In the genomic region with DNA sequence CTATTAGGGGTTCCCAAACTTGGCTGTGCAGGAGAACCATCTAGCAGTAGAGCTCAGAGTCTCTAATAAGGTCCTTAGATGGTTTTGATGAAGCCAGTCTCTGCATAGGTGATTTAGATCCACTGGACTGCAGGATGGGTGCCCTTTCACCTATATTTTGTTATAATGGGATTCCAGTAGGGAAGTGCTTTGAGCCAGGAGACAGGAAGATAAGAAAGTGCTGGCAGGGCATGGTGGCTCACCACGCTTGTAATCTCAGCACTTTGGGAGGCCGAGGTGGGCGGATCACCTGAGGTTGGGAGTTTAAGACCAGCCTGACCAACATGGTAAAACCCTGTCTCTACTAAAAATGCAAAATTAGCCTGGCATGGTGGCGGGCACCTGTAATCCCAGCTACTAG, we compare ENCODE assay signal across 14 cellular contexts. TPM values are rescaled to one million over a fixed set of nuclear protein-coding genes. Genes with fewer than 3 reads are reported as not detected.
A peak's percentile ranks its signal among the peaks of the same experiment; 100 is the strongest.
DNase-seq lines count a peak whose midpoint lies in the region; ATAC-seq, FAIRE-seq and TF ChIP-seq lines count a peak whose summit lies in the region.
"Not testable (repeated sequence)": the region's sequence is repeated elsewhere in the genome, so short reads cannot be mapped to it uniquely, and the experiment has no call there.
"Had no signal": no experiment of that assay in that cellular context is flagged by ENCODE, and none has a peak within 500 bp of the region (broad histone marks: within the 10 kb centered on the region; RNA-seq: fewer than 3 reads in every experiment).

No MANE protein-coding gene starts in this region.

- TF ChIP-seq RAD21 in H1 (IDR thresholded peaks at IDR 0.05 in 1 of 2, conservative IDR thresholded peaks at IDR 0.05 in 1 of 2; ENCODE audit: low read depth in 2 of 2, low read length in 2 of 2), result not testable (repeated sequence)

- peaks cover 31 to 76% (median 45%) of the 10 kb centered on the region in 10 experiments for H3K4me1 ChIP-seq in BLaER1 treated with 17β-estradiol and CSF1 and Interleukin-3, amounts not matched to agents 10 nM and 100 nM
- H3K4me1 ChIP-seq in H1 (replicated peaks in 1 of 4; ENCODE audit: control insufficient read depth in 3 of 4, insufficient read depth in 4 of 4, low read length in 3 of 4), result not testable (repeated sequence)
- H3K4me1 ChIP-seq in parathyroid adenoma, result peaks cover 23% of the 10 kb centered on the region

- not testable (repeated sequence) for DNase-seq in H1 (ENCODE audit: low read depth in 1 of 2, low spot score in 2 of 2); Right ventricle myocardium superior; left ventricle myocardium superior

- H3K79me1 ChIP-seq in H1 (ENCODE audit: low read depth, low read length), result not testable (repeated sequence)

- H4K5ac ChIP-seq in H1 (ENCODE audit: insufficient read length, low read depth, low read length), result not testable (repeated sequence)

- not testable (repeated sequence) for H2BK5ac ChIP-seq in H1 (ENCODE audit: low read depth, low read length)

- ATAC-seq in Right ventricle myocardium superior (ENCODE audit: poor library complexity) (peak; percentile 85), left ventricle myocardium superior (peak; percentile 85)

- H3K18ac ChIP-seq in H1 (ENCODE audit: extremely low read depth, low read length), result not testable (repeated sequence)

- not testable (repeated sequence) for TF ChIP-seq EP300 in H1 (IDR thresholded peaks at IDR 0.05; ENCODE audit: borderline replicate concordance in 1 of 2, low read depth in 2 of 2, low read length in 2 of 2)

- peak overlapping the region; percentile 71 to 86 (median 81); a peak in 21 of 22 replicates for H3K4me2 ChIP-seq in BLaER1 treated with 17β-estradiol and CSF1 and Interleukin-3, amounts not matched to agents 10 nM and 100 nM
- H3K4me2 ChIP-seq in H1 (ENCODE audit: insufficient read depth in 1 of 2, low read depth in 2 of 2, low read length in 2 of 2); parathyroid adenoma (ENCODE audit: low read length): not testable (repeated sequence)

- H3K4ac ChIP-seq in H1 (replicated peaks; ENCODE audit: insufficient read length, low read depth, low read length), result not testable (repeated sequence)

- H4K91ac ChIP-seq in H1 (replicated peaks; ENCODE audit: insufficient read length, low read length), result not testable (repeated sequence)

- intact Hi-C loops in Right ventricle myocardium superior (cut with DNase I); left ventricle myocardium superior (cut with micrococcal nuclease): not testable (repeated sequence)

- 0 out of 2 replicates have a peak overlapping the region, but pooled peaks have one; percentile 6 for H2BK20ac ChIP-seq in H1 (ENCODE audit: low read length)

- H3K9me3 ChIP-seq in BLaER1 treated with 17β-estradiol and CSF1 and Interleukin-3, amounts not matched to agents 10 nM and 100 nM (replicated peaks in 1 of 11), result peaks cover 0 to 30% (median 19%) of the 10 kb centered on the region in 11 experiments; a peak in 14 of 22 replicates
- H3K9me3 ChIP-seq in H1 (ENCODE audit: insufficient read depth in 2 of 2, low read depth in 1 of 2, low read length in 1 of 2); parathyroid adenoma (ENCODE audit: control insufficient read depth, low read length): not testable (repeated sequence)

- peak overlapping the region in 1 of 10 experiments; percentile 47; a peak in 1 of 20 replicates for H3K4me3 ChIP-seq in BLaER1 treated with 17β-estradiol and CSF1 and Interleukin-3, amounts not matched to agents 10 nM and 100 nM
- not testable (repeated sequence) for H3K4me3 ChIP-seq in H1 (ENCODE audit: extremely low read depth in 1 of 4, insufficient read depth in 2 of 4, low read depth in 3 of 4, low read length in 4 of 4); parathyroid adenoma (ENCODE audit: low read depth, low read length)

- not testable (repeated sequence) for TF ChIP-seq CTCF in H1 (IDR thresholded peaks at IDR 0.05; ENCODE audit: control extremely low read depth in 1 of 3, insufficient read depth in 1 of 3, low read depth in 1 of 3, low read length in 3 of 3); parathyroid adenoma (IDR thresholded peaks at IDR 0.05)

- H3K23me2 ChIP-seq in H1 (ENCODE audit: low read depth, low read length), result not testable (repeated sequence)

- not testable (repeated sequence) for H3K27ac ChIP-seq in BLaER1 treated with 17β-estradiol and CSF1 and Interleukin-3, amounts not matched to agents 10 nM and 100 nM; H1 (ENCODE audit: low read depth, low read length)
- peak overlapping the region; percentile 54 for H3K27ac ChIP-seq in parathyroid adenoma

- not testable (repeated sequence) for H2BK12ac ChIP-seq in H1 (ENCODE audit: low read depth, low read length)

- CTCF ChIA-PET in H1 (lab: Charles Lee; ENCODE audit: partially characterized antibody), result interaction anchor here (0.8 to 1.1 kb wide), 3 partner anchors 8 to 109 kb away, joined by 3 to 5 read pairs (median 3); no protein-coding TSS in a partner anchor

- H4K8ac ChIP-seq in H1 (ENCODE audit: extremely low read depth, insufficient read depth, low read length), result not testable (repeated sequence)

- H2BK120ac ChIP-seq in H1 (replicated peaks; ENCODE audit: low read depth, low read length), result not testable (repeated sequence)

- TF ChIP-seq POLR2A in H1 (IDR thresholded peaks at IDR 0.05; ENCODE audit: control extremely low read depth in 1 of 2, low read depth in 2 of 2, low read length in 2 of 2), result not testable (repeated sequence)

- H3K56ac ChIP-seq in H1 (replicated peaks; ENCODE audit: insufficient read length, low read depth, low read length), result not testable (repeated sequence)

- WGBS in H1 (ENCODE audit: extremely low coverage in 1 of 2, insufficient coverage in 1 of 2, insufficient read length in 1 of 2, insufficient replicate concordance in 2 of 2, low coverage in 1 of 2, low lambda C conversion rate in 2 of 2, missing lambda C conversion rate in 1 of 2), 2 experiments, result 100% methylated on average over 4 of the region's 4 CpGs; no CpG with 5 or more reads in 1 of the 2 experiments

- H3K79me2 ChIP-seq in H1 (ENCODE audit: control insufficient read depth in 1 of 2, insufficient read depth in 2 of 2, low read length in 2 of 2); parathyroid adenoma: not testable (repeated sequence)

- FAIRE-seq in H1 (lab: Jason Lieb, UNC), result not testable (repeated sequence)

- H3K9ac ChIP-seq in BLaER1 treated with 17β-estradiol and CSF1 and Interleukin-3, amounts not matched to agents 10 nM and 100 nM; H1 (replicated peaks in 1 of 4; ENCODE audit: extremely low read depth in 1 of 4, low read depth in 3 of 4, low read length in 3 of 4); parathyroid adenoma: not testable (repeated sequence)

- H4K20me1 ChIP-seq in BLaER1 treated with 17β-estradiol and CSF1 and Interleukin-3, amounts not matched to agents 10 nM and 100 nM; H1 (replicated peaks in 1 of 2; ENCODE audit: control insufficient read depth in 1 of 2, insufficient read depth in 2 of 2, low read length in 2 of 2): not testable (repeated sequence)

- POLR2A ChIA-PET in H1 (lab: Charles Lee; ENCODE audit: partially characterized antibody), result not testable (repeated sequence)

- not testable (repeated sequence) for H3K36me3 ChIP-seq in BLaER1 treated with 17β-estradiol and CSF1 and Interleukin-3, amounts not matched to agents 10 nM and 100 nM; H1 (ENCODE audit: control insufficient read depth in 2 of 4, insufficient read depth in 4 of 4, low read length in 3 of 4); parathyroid adenoma (ENCODE audit: control insufficient read depth, insufficient read depth, low read length)

- H2BK15ac ChIP-seq in H1 (ENCODE audit: low read length), result not testable (repeated sequence)

- H3K27me3 ChIP-seq in BLaER1 treated with 17β-estradiol and CSF1 and Interleukin-3, amounts not matched to agents 10 nM and 100 nM; H1 (replicated peaks in 1 of 4; ENCODE audit: control insufficient read depth in 3 of 4, extremely low read depth in 1 of 4, insufficient read depth in 3 of 4, low read length in 3 of 4); parathyroid adenoma (ENCODE audit: control insufficient read depth, insufficient read depth, low read length): not testable (repeated sequence)

- H2AFZ ChIP-seq in H1 (ENCODE audit: low read length), result not testable (repeated sequence)
- peak overlapping the region; percentile 13 for H2AFZ ChIP-seq in parathyroid adenoma

- 0 out of 2 replicates have a peak overlapping the region, but pooled peaks have one; percentile 7 for H2AK5ac ChIP-seq in H1 (ENCODE audit: low read depth, low read length)

- not testable (repeated sequence) for H3K23ac ChIP-seq in H1 (ENCODE audit: insufficient read length)

- not testable (repeated sequence) for H3K14ac ChIP-seq in H1 (ENCODE audit: insufficient read length)

RNA-seq across cellular contexts. Expression of gene MMD, which starts 44.1 kb away (rescaled TPM):
- 34.0 and 37.8 TPM in 2 replicates for total RNA-seq in H1 (2021; fragmentation: NEBNext Ultra II Directional; extraction: Animal tissue kit (Norgen Biotek cat#: 25700))
- polyA plus RNA-seq in H1 (2011; rRNA removed), result 22.1 and 28.2 TPM in 2 replicates
- polyA plus RNA-seq in H1 (2011; cell fraction: cytosol; rRNA removed), result 23.4 TPM
- 22.0 TPM for polyA plus RNA-seq in H1 (2011; cell fraction: nucleus; rRNA removed)
- 18.6 to 24.4 TPM (median 22.7 TPM) in 4 replicates for polyA plus RNA-seq in H1 (2012, experiment 1 of 2)
- polyA plus RNA-seq in H1 (2012, experiment 2 of 2), result 5.0 TPM
- polyA plus RNA-seq in H1 (2013, experiment 1 of 2), result 29.4 TPM
- 32.1 TPM for polyA plus RNA-seq in H1 (2013, experiment 2 of 2)
- polyA minus RNA-seq in H1 (2011; rRNA and poly(A)+ RNA removed), result 19.3 and 23.3 TPM in 2 replicates
- 9.0 TPM for polyA minus RNA-seq in H1 (2011; cell fraction: cytosol; rRNA and poly(A)+ RNA removed)
- polyA minus RNA-seq in H1 (2011; cell fraction: nucleus; rRNA and poly(A)+ RNA removed), result 20.8 TPM
- 13.4 TPM for total RNA-seq in Right ventricle myocardium superior
- 17.0 TPM for total RNA-seq in left ventricle myocardium superior

RNA-seq across cellular contexts. Expression of gene SMIM36, which starts 45.5 kb away (rescaled TPM):
- not detected in 2 replicates for total RNA-seq in H1 (2021; fragmentation: NEBNext Ultra II Directional; extraction: Animal tissue kit (Norgen Biotek cat#: 25700))
- not detected in 2 replicates for polyA plus RNA-seq in H1 (2011; rRNA removed)
- polyA plus RNA-seq in H1 (2011; cell fraction: cytosol; rRNA removed), result not detected
- polyA plus RNA-seq in H1 (2011; cell fraction: nucleus; rRNA removed), result not detected
- not detected in 4 replicates for polyA plus RNA-seq in H1 (2012, experiment 1 of 2)
- not detected for polyA plus RNA-seq in H1 (2012, experiment 2 of 2)
- polyA plus RNA-seq in H1 (2013, experiment 1 of 2), result not detected
- not detected for polyA plus RNA-seq in H1 (2013, experiment 2 of 2)
- not detected in 2 replicates for polyA minus RNA-seq in H1 (2011; rRNA and poly(A)+ RNA removed)
- not detected for polyA minus RNA-seq in H1 (2011; cell fraction: cytosol; rRNA and poly(A)+ RNA removed)
- not detected for polyA minus RNA-seq in H1 (2011; cell fraction: nucleus; rRNA and poly(A)+ RNA removed)
- not detected for total RNA-seq in Right ventricle myocardium superior
- total RNA-seq in left ventricle myocardium superior, result not detected
- total RNA-seq: A673; CD4-positive, alpha-beta memory T cell; CD4-positive, CD25-positive, alpha-beta regulatory T cell; CD8-positive, alpha-beta memory T cell; Daoy; G401; GM12878 had no signal
- polyA plus RNA-seq: AG04450; CD14-positive monocyte; CD4-positive, alpha-beta memory T cell; CD4-positive, CD25-positive, alpha-beta regulatory T cell; CD8-positive, alpha-beta memory T cell; GM12878 had no signal
